1 cellular context compared by ENCODE assay signal in genomic region chr7:112233048-112233697, GRCh38.
TF ChIP-seq lines count a peak whose summit lies in the region.

No MANE protein-coding gene starts in this region.

TF ChIP-seq in HepG2, 621 proteins besides CTCF, POLR2A, EP300 and RAD21:
- no peak for TF ChIP-seq ZNF737 (CRISPR knock-in tag; IDR thresholded peaks at IDR 0.05; ENCODE audit: borderline replicate concordance)
- no peak for TF ChIP-seq FOXA1 (IDR thresholded peaks at IDR 0.05)
- 0 out of 2 replicates have a peak, but pooled peaks have one; percentile 21 for TF ChIP-seq FOXA1 (CRISPR knock-in tag; IDR thresholded peaks at IDR 0.05)
- TF ChIP-seq, protein P1, sequence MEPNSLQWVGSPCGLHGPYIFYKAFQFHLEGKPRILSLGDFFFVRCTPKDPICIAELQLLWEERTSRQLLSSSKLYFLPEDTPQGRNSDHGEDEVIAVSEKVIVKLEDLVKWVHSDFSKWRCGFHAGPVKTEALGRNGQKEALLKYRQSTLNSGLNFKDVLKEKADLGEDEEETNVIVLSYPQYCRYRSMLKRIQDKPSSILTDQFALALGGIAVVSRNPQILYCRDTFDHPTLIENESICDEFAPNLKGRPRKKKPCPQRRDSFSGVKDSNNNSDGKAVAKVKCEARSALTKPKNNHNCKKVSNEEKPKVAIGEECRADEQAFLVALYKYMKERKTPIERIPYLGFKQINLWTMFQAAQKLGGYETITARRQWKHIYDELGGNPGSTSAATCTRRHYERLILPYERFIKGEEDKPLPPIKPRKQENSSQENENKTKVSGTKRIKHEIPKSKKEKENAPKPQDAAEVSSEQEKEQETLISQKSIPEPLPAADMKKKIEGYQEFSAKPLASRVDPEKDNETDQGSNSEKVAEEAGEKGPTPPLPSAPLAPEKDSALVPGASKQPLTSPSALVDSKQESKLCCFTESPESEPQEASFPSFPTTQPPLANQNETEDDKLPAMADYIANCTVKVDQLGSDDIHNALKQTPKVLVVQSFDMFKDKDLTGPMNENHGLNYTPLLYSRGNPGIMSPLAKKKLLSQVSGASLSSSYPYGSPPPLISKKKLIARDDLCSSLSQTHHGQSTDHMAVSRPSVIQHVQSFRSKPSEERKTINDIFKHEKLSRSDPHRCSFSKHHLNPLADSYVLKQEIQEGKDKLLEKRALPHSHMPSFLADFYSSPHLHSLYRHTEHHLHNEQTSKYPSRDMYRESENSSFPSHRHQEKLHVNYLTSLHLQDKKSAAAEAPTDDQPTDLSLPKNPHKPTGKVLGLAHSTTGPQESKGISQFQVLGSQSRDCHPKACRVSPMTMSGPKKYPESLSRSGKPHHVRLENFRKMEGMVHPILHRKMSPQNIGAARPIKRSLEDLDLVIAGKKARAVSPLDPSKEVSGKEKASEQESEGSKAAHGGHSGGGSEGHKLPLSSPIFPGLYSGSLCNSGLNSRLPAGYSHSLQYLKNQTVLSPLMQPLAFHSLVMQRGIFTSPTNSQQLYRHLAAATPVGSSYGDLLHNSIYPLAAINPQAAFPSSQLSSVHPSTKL (CRISPR knock-in tag; IDR thresholded peaks at IDR 0.05), result 0 out of 2 replicates have a peak, but pooled peaks have one; percentile 39
- 0 out of 2 replicates have a peak, but pooled peaks have one; percentile 23 for TF ChIP-seq BCL6 (CRISPR knock-in tag; IDR thresholded peaks at IDR 0.05)
- no peak for TF ChIP-seq THAP8 (CRISPR knock-in tag; IDR thresholded peaks at IDR 0.05; ENCODE audit: borderline replicate concordance)
- 0 out of 2 replicates have a peak, but pooled peaks have one; percentile 43 for TF ChIP-seq CEBPG (CRISPR knock-in tag; IDR thresholded peaks at IDR 0.05)
- TF ChIP-seq ZNF652 (CRISPR knock-in tag; IDR thresholded peaks at IDR 0.05; ENCODE audit: borderline replicate concordance, low read depth), result no peak
- 0 out of 2 replicates have a peak, but pooled peaks have one; percentile 57 for TF ChIP-seq TEF (CRISPR knock-in tag; IDR thresholded peaks at IDR 0.05)
- TF ChIP-seq SAP130 (CRISPR knock-in tag; IDR thresholded peaks at IDR 0.05; ENCODE audit: low read depth), result peak; percentile 31; the same call in 1 of the 2 replicates
- no peak for TF ChIP-seq EZH2 (conservative IDR thresholded peaks at IDR 0.05; ENCODE audit: low read depth, low read length)
- TF ChIP-seq ATF7 (IDR thresholded peaks at IDR 0.05), result no peak
- no peak for TF ChIP-seq ATF7 (CRISPR knock-in tag; IDR thresholded peaks at IDR 0.05)
- no peak for TF ChIP-seq RAD51 (IDR thresholded peaks at IDR 0.05; ENCODE audit: borderline replicate concordance)
- TF ChIP-seq CEBPB (IDR thresholded peaks at IDR 0.05; ENCODE audit: borderline replicate concordance, low read depth, low read length), result peak; percentile 66
- TF ChIP-seq ZNF83 (CRISPR knock-in tag; IDR thresholded peaks at IDR 0.05; ENCODE audit: borderline replicate concordance), result no peak
- TF ChIP-seq, protein P2, sequence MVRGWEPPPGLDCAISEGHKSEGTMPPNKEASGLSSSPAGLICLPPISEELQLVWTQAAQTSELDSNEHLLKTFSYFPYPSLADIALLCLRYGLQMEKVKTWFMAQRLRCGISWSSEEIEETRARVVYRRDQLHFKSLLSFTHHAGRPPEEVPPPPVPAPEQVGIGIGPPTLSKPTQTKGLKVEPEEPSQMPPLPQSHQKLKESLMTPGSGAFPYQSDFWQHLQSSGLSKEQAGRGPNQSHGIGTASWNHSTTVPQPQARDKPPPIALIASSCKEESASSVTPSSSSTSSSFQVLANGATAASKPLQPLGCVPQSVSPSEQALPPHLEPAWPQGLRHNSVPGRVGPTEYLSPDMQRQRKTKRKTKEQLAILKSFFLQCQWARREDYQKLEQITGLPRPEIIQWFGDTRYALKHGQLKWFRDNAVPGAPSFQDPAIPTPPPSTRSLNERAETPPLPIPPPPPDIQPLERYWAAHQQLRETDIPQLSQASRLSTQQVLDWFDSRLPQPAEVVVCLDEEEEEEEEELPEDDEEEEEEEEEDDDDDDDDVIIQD (CRISPR knock-in tag; IDR thresholded peaks at IDR 0.05; ENCODE audit: low read depth), result peak; percentile 62; the same call in 1 of the 2 replicates
- TF ChIP-seq FOXA3 (CRISPR knock-in tag; IDR thresholded peaks at IDR 0.05), result peak; percentile 29; the same call in 1 of the 2 replicates
- TF ChIP-seq HES4 (CRISPR knock-in tag; IDR thresholded peaks at IDR 0.05; ENCODE audit: borderline replicate concordance), result no peak
- no peak for TF ChIP-seq TAF1 (CRISPR knock-in tag; IDR thresholded peaks at IDR 0.05)
- TF ChIP-seq ZIK1 (CRISPR knock-in tag; IDR thresholded peaks at IDR 0.05; ENCODE audit: borderline replicate concordance, low read depth), result no peak
- no peak for TF ChIP-seq ZSCAN31 (CRISPR knock-in tag; IDR thresholded peaks at IDR 0.05; ENCODE audit: low read depth)
- TF ChIP-seq HNRNPUL1 (IDR thresholded peaks at IDR 0.05; ENCODE audit: low read depth, low read length), result no peak
